In the genomic region with DNA sequence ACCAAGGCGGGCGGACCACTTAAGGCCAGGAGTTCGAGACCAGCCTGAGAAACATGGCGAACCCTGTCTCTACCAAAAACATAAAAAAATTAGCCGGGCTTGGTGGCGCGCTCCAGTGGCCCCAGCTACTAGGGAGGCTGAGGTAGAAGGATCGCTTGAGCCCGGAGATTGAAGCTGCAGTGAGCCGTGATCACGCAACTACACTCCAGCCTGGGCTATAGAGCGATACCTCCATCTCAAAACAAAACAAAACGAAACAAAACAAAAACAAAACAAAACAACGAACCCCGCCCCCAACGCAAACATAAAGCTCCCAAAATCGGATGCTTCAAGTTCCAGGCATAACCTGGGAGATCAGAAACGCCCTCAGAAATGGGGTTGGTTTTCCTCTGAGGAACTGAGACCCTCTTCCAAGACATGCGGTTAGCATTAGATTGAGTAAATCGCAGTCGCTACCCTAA, we compare ENCODE assay signal across 8 cellular contexts. TPM values are rescaled to one million over a fixed set of nuclear protein-coding genes. Genes with fewer than 3 reads are reported as not detected.
DNase-seq lines count a peak whose midpoint lies in the region; ATAC-seq and TF ChIP-seq lines count a peak whose summit lies in the region.

No MANE protein-coding gene starts in this region.

- peaks cover 23% of the 10 kb centered on the region for H3K36me3 Mint-ChIP-seq in dendritic cell treated with granulocyte-macrophage colony-stimulating factor and Interleukin-4, amounts not matched to agents 40 ng/mL and 50 ng/mL, for 4 days (ENCODE audit: low read depth)
- no peaks in the 10 kb centered on the region for H3K36me3 Mint-ChIP-seq in natural killer cell

- no peaks in the 10 kb centered on the region for H3F3A ChIP-seq in Loucy (ENCODE audit: low read depth)

- peak overlapping the region; percentile 98 for H3K4me3 Mint-ChIP-seq in dendritic cell treated with granulocyte-macrophage colony-stimulating factor and Interleukin-4, amounts not matched to agents 40 ng/mL and 50 ng/mL, for 4 days
- peak overlapping the region; percentile 98 for H3K4me3 Mint-ChIP-seq in natural killer cell

- peak overlapping the region; percentile 96 for H3K27ac Mint-ChIP-seq in dendritic cell treated with granulocyte-macrophage colony-stimulating factor and Interleukin-4, amounts not matched to agents 40 ng/mL and 50 ng/mL, for 4 days
- peak overlapping the region; percentile 99 to 100 for H3K27ac Mint-ChIP-seq in natural killer cell

- H3K9ac ChIP-seq in Loucy (ENCODE audit: low read depth, low read length, poor library complexity, severe bottlenecking), result peak overlapping the region; percentile 62

- ATAC-seq in natural killer cell (no peak), HG03442 (IDR thresholded peaks at IDR 0.05; ENCODE audit: unreplicated experiment) (no peak), GM19455 (IDR thresholded peaks at IDR 0.05; ENCODE audit: unreplicated experiment) (no peak), HG03565 (IDR thresholded peaks at IDR 0.05; ENCODE audit: unreplicated experiment) (no peak)

- DNase-seq in BE2C (no peak), natural killer cell (no peak), NCI-H2171 (lab: John Stamatoyannopoulos, UW) (no peak)

- TF ChIP-seq CTCF in BE2C (IDR thresholded peaks at IDR 0.05; ENCODE audit: low read depth, low read length) (no peak), Loucy (conservative IDR thresholded peaks at IDR 0.05; ENCODE audit: low read length) (no peak), natural killer cell (IDR thresholded peaks at IDR 0.05) (no peak)

- H3K27me3 ChIP-seq in BE2C (no peaks in the 10 kb centered on the region), Loucy (ENCODE audit: insufficient read depth, low read length, poor library complexity, severe bottlenecking) (no peaks in the 10 kb centered on the region)

- H4K20me1 ChIP-seq in Loucy (ENCODE audit: insufficient read depth, low read length, poor library complexity, severe bottlenecking), result peaks cover 30% of the 10 kb centered on the region

- no peaks in the 10 kb centered on the region for H3K27me3 Mint-ChIP-seq in dendritic cell treated with granulocyte-macrophage colony-stimulating factor and Interleukin-4, amounts not matched to agents 40 ng/mL and 50 ng/mL, for 4 days
- no peaks in the 10 kb centered on the region for H3K27me3 Mint-ChIP-seq in natural killer cell (ENCODE audit: low read depth in 2 of 2)

- intact Hi-C loops in dendritic cell treated with granulocyte-macrophage colony-stimulating factor and Interleukin-4, amounts not matched to agents 40 ng/mL and 50 ng/mL, for 4 days (cut with micrococcal nuclease), result no loop called here
- intact Hi-C loops in natural killer cell (cut with micrococcal nuclease), result no loop called here

- H3K9me3 ChIP-seq in BE2C (no peaks in the 10 kb centered on the region), Loucy (ENCODE audit: insufficient read depth, low read depth, low read length) (no peaks in the 10 kb centered on the region)

- H3K9me2 ChIP-seq in Loucy (replicated peaks; ENCODE audit: low read depth, low read length), result no peaks in the 10 kb centered on the region

- peak overlapping the region; percentile 74 for H3K4me3 ChIP-seq in BE2C (ENCODE audit: low read depth, low read length)
- peak overlapping the region; percentile 98 for H3K4me3 ChIP-seq in Loucy (ENCODE audit: low read length, poor library complexity, severe bottlenecking)

- H3K4me1 ChIP-seq in BE2C, result peaks cover 14% of the 10 kb centered on the region
- H3K4me1 ChIP-seq in Loucy (ENCODE audit: insufficient read depth, low read length, poor library complexity, severe bottlenecking), result peaks cover 37% of the 10 kb centered on the region

- H3K79me2 ChIP-seq in Loucy (ENCODE audit: insufficient read depth, low read length), result peaks cover 41% of the 10 kb centered on the region

- H2AFZ ChIP-seq in Loucy (ENCODE audit: low read length), result peak overlapping the region; percentile 80

- H3K9me3 Mint-ChIP-seq in dendritic cell treated with granulocyte-macrophage colony-stimulating factor and Interleukin-4, amounts not matched to agents 40 ng/mL and 50 ng/mL, for 4 days, result no peaks in the 10 kb centered on the region
- H3K9me3 Mint-ChIP-seq in natural killer cell, result no peaks in the 10 kb centered on the region

- H3K4me1 Mint-ChIP-seq in dendritic cell treated with granulocyte-macrophage colony-stimulating factor and Interleukin-4, amounts not matched to agents 40 ng/mL and 50 ng/mL, for 4 days (ENCODE audit: low read depth), result peaks cover 72% of the 10 kb centered on the region
- H3K4me1 Mint-ChIP-seq in natural killer cell, result peaks cover 36 to 38% of the 10 kb centered on the region in 2 donors

- peaks cover 1% of the 10 kb centered on the region for H3K36me3 ChIP-seq in BE2C
- H3K36me3 ChIP-seq in Loucy (ENCODE audit: insufficient read depth, low read length), result no peaks in the 10 kb centered on the region

- peak overlapping the region; percentile 78 for H3K4me2 ChIP-seq in Loucy (ENCODE audit: low read depth, low read length, poor library complexity, severe bottlenecking)

RNA-seq across cellular contexts. Expression of a gene that starts 0.6 kb away (rescaled TPM):
- polyA plus RNA-seq in BE2C (2012; ENCODE audit: insufficient read depth, insufficient read length, low read depth), result 7.2 TPM
- 1 to 10 TPM; 2.0 to 3.1 (median 2.5) TPM for total RNA-seq in natural killer cell

RNA-seq across cellular contexts. Expression of a gene that starts 0.9 kb away (rescaled TPM):
- polyA plus RNA-seq in BE2C (2012; ENCODE audit: insufficient read depth, insufficient read length, low read depth), result 308 TPM
- total RNA-seq in natural killer cell, result 100 to 1,000 TPM; 261 to 290 (median 262) TPM

RNA-seq across cellular contexts. Expression of a gene that starts 21.9 kb away (rescaled TPM):
- polyA plus RNA-seq in BE2C (2012; ENCODE audit: insufficient read depth, insufficient read length, low read depth), result 282 TPM
- 10 to 100 TPM; 55.5 to 62.9 (median 56.2) TPM for total RNA-seq in natural killer cell

RNA-seq across cellular contexts. Expression of a gene that starts 24.5 kb away (rescaled TPM):
- not detected for polyA plus RNA-seq in BE2C (2012; ENCODE audit: insufficient read depth, insufficient read length, low read depth)
- not detected for total RNA-seq in natural killer cell

RNA-seq across cellular contexts. Expression of a gene that starts 31.3 kb away (rescaled TPM):
- 140 TPM for polyA plus RNA-seq in BE2C (2012; ENCODE audit: insufficient read depth, insufficient read length, low read depth)
- total RNA-seq in natural killer cell, result 10 to 100 TPM; 22.0 to 38.3 (median 29.7) TPM
